Comparison of ENCODE assay signal across 6 cellular contexts in genomic region chr16:30369091-30369937, GRCh38. TPM values are rescaled to one million over a fixed set of nuclear protein-coding genes. Genes with fewer than 3 reads are reported as not detected.
DNase-seq lines count a peak whose midpoint lies in the region; ATAC-seq, FAIRE-seq and TF ChIP-seq lines count a peak whose summit lies in the region.

No MANE protein-coding gene starts in this region.

- H3K36me3 ChIP-seq in HUES64 (ENCODE audit: insufficient read depth, low read length) (peaks cover 11% of the 10 kb centered on the region; the same call in 1 of the 2 replicates), GM12878 (ENCODE audit: control insufficient read depth in 2 of 2, insufficient read depth in 2 of 2, low read length in 1 of 2) (peaks cover 2 to 4% of the 10 kb centered on the region in 2 experiments; a peak in 2 of 4 replicates)

- H3K4me1 ChIP-seq in HUES64 (ENCODE audit: insufficient read depth, low read length) (no peaks in the 10 kb centered on the region), GM12878 (ENCODE audit: control insufficient read depth, insufficient read depth, low read length) (peaks cover 16% of the 10 kb centered on the region)

- RAD21 ChIA-PET in GM12878 (lab: Charles Lee; ENCODE audit: unreplicated experiment), result interaction anchor here (0.6 to 3.8 kb wide), 7 partner anchors 9 to 260 kb away, joined by 3 to 33 read pairs (median 5); partner anchors contain the start of genes CD2BP2, SEPTIN1, ZNF747 and ZNF771

- H3K4me1 Mint-ChIP-seq in nephron, result peaks cover 43% of the 10 kb centered on the region

- peaks cover 23% of the 10 kb centered on the region for H3K36me3 Mint-ChIP-seq in nephron (ENCODE audit: low read depth)

- peak overlapping the region in 1 of 3 experiments; percentile 68 for H3K27ac Mint-ChIP-seq in nephron

- intact Hi-C loops in GM12878 (cut with micrococcal nuclease; ENCODE audit: unreplicated experiment), result no loop called here

- no peak for FAIRE-seq in GM12878 (lab: Jason Lieb, UNC)

- peaks cover 14% of the 10 kb centered on the region for H4K20me1 ChIP-seq in GM12878 (ENCODE audit: control insufficient read depth, insufficient read depth)

- TF ChIP-seq EP300 in GM12878 (IDR thresholded peaks at IDR 0.05; ENCODE audit: borderline replicate concordance in 1 of 2, control insufficient read depth in 1 of 2, low read depth in 2 of 2, low read length in 2 of 2), result no peak

- H3K27me3 ChIP-seq in HUES64 (ENCODE audit: insufficient read depth, low read length) (no peaks in the 10 kb centered on the region), GM12878 (replicated peaks in 1 of 2; ENCODE audit: control insufficient read depth in 2 of 2, insufficient read depth in 2 of 2, low read length in 1 of 2) (no peaks in the 10 kb centered on the region)

- ATAC-seq in GM12878 (no peak), GM19351 (IDR thresholded peaks at IDR 0.05; ENCODE audit: unreplicated experiment) (no peak), HG02678 (IDR thresholded peaks at IDR 0.05; ENCODE audit: unreplicated experiment) (no peak)

- H3K9me3 Mint-ChIP-seq in nephron, result no peaks in the 10 kb centered on the region

- peak overlapping the region; percentile 43 for H3K9ac ChIP-seq in HUES64 (ENCODE audit: low read depth, low read length)
- H3K9ac ChIP-seq in GM12878 (ENCODE audit: control insufficient read depth, insufficient read depth, low read length), result peak overlapping the region; percentile 86

- no peak for TF ChIP-seq RAD21 in GM12878 (IDR thresholded peaks at IDR 0.05; ENCODE audit: insufficient read depth, low read depth, low read length)

- no TSS peak for BruUV-seq in GM12878 (replicated peaks; lab: Mats Ljungman, UMichigan)

- H3K4me3 ChIP-seq in HUES64 (ENCODE audit: low read length) (peak overlapping the region; percentile 69), GM12878 (peak overlapping the region; percentile 97)

- in situ Hi-C loops in GM12878 (cut with MboI), result no loop called here

- TF ChIP-seq CTCF in GM12878 (IDR thresholded peaks at IDR 0.05 in 2 of 3, conservative IDR thresholded peaks at IDR 0.05 in 1 of 3; ENCODE audit: control insufficient read depth in 2 of 3, extremely low read depth in 1 of 3, insufficient read depth in 1 of 3, low read depth in 3 of 3, low read length in 3 of 3) (no peak), nephron (IDR thresholded peaks at IDR 0.05; ENCODE audit: unreplicated experiment in 3 of 3) (no peak)

- H3K79me2 ChIP-seq in GM12878 (ENCODE audit: control insufficient read depth, insufficient read depth, low read length), result peaks cover 35% of the 10 kb centered on the region

- TF ChIP-seq POLR2A in GM12878 (IDR thresholded peaks at IDR 0.05; ENCODE audit: low read depth, low read length), result no peak

- WGBS in HUES64, result 11% methylated on average over 45 of the region's 45 CpGs
- under 1% methylated on average over 33 of the region's 45 CpGs for WGBS in GM12878 (ENCODE audit: insufficient coverage, insufficient replicate concordance, low lambda C conversion rate, missing lambda C conversion rate)

- SMC1A ChIA-PET in GM12878 (lab: Charles Lee; ENCODE audit: uncharacterized antibody, unreplicated experiment), result interaction anchor here (1.1 to 3.5 kb wide), 4 partner anchors 12 to 39 kb away, joined by 4 to 15 read pairs (median 4); partner anchors contain the start of genes CD2BP2 and ZNF771

- DNase-seq in GM12878 (ENCODE audit: low read depth, low spot score) (no peak), dedifferentiated amniotic fluid mesenchymal stem cell (ENCODE audit: extremely low spot score) (no peak)

- H2AFZ ChIP-seq in GM12878 (ENCODE audit: control insufficient read depth, low read depth, low read length), result no peak overlapping the region

- H3K27ac ChIP-seq in HUES64 (ENCODE audit: low read depth, low read length) (no peak overlapping the region; the same call in 1 of the 2 replicates), GM12878 (ENCODE audit: control insufficient read depth, insufficient read depth) (peak overlapping the region; percentile 64)

- POLR2A ChIA-PET in GM12878 (lab: Charles Lee), result interaction anchor here (0.7 to 2.1 kb wide), 8 partner anchors 9 to 263 kb away, joined by 3 to 8 read pairs (median 4); partner anchors contain the start of gene DCTPP1

- no peaks in the 10 kb centered on the region for H3K9me3 ChIP-seq in HUES64 (ENCODE audit: insufficient read depth, low read depth, low read length)
- no peaks in the 10 kb centered on the region for H3K9me3 ChIP-seq in GM12878 (replicated peaks; ENCODE audit: control insufficient read depth, insufficient read depth, low read length)

- H3K4me2 ChIP-seq in GM12878 (ENCODE audit: control insufficient read depth, insufficient read depth), result peak overlapping the region; percentile 98

- peak overlapping the region; percentile 91 to 94 (median 92) for H3K4me3 Mint-ChIP-seq in nephron

- no peaks in the 10 kb centered on the region for H3K27me3 Mint-ChIP-seq in nephron (ENCODE audit: low read depth)

- CTCF ChIA-PET in GM12878 (lab: Yijun Ruan, JAX), result interaction anchor here (0.6 to 9.0 kb wide), 8 partner anchors 13 to 277 kb away, joined by 3 to 70 read pairs (median 4); partner anchors contain the start of gene ZNF771

RNA-seq across cellular contexts. Expression of gene TBC1D10B, which starts 1.0 kb away (rescaled TPM):
- 19.3 TPM for polyA plus RNA-seq in HUES64 (2013, experiment 1 of 2)
- polyA plus RNA-seq in HUES64 (2013, experiment 2 of 2), result 19.7 TPM
- 28.6 and 35.9 TPM in 2 replicates for total RNA-seq in GM12878 (2013; cell fraction: nucleolus; rRNA removed)
- total RNA-seq in GM12878 (2014; rRNA removed) (19.5 and 25.5 TPM in 2 replicates), GM12878 (2014; rRNA removed; fragmentation: Illumina TruSeq; extraction: Trizol) (11.5 TPM in 2 replicates), GM12878 (2021) (44.0 and 51.2 TPM in 2 replicates)
- 10.4 TPM for polyA plus RNA-seq in GM12878 (2011; ENCODE audit: low read depth)
- polyA plus RNA-seq in GM12878 (2011; rRNA removed) (6.4 and 11.4 TPM in 2 replicates), GM12878 (2014; fragmentation: Illumina TruSeq; extraction: Trizol) (15.7 and 19.0 TPM in 2 replicates), GM12878 (2014; fragmentation: Nextera tagmentation; extraction: Ambion mirVana) (1 to 10 TPM; 2.2 to 4.4 TPM), GM12878 (2014; rRNA removed) (26.2 and 30.7 TPM in 2 replicates), GM12878 (2016; fragmentation: Nextera tagmentation; extraction: Ambion mirVana) (10 to 100 TPM in 1 of 2 experiments, 1 to 10 TPM in 1; 6.9 to 11.6 TPM)
- 26.7 and 26.8 TPM in 2 replicates for polyA plus RNA-seq in GM12878 (2011; cell fraction: cytosol; rRNA removed)
- polyA plus RNA-seq in GM12878 (2011; cell fraction: nucleus; rRNA removed), result 32.0 and 43.5 TPM in 2 replicates
- polyA plus RNA-seq in GM12878 (2012), result 22.9 and 23.4 TPM in 2 replicates
- 18.4 and 31.1 TPM in 2 replicates for polyA minus RNA-seq in GM12878 (2011; rRNA and poly(A)+ RNA removed)
- 17.8 and 19.3 TPM in 2 replicates for polyA minus RNA-seq in GM12878 (2011; cell fraction: cytosol; rRNA and poly(A)+ RNA removed)
- 7.6 and 18.6 TPM in 2 replicates for polyA minus RNA-seq in GM12878 (2011; cell fraction: nucleus; rRNA and poly(A)+ RNA removed)

RNA-seq across cellular contexts. Expression of gene MYL11, which starts 5.3 kb away (rescaled TPM):
- polyA plus RNA-seq in HUES64 (2013, experiment 1 of 2), result 1.2 TPM
- polyA plus RNA-seq in HUES64 (2013, experiment 2 of 2), result 3.0 TPM
- not detected in 2 replicates for total RNA-seq in GM12878 (2013; cell fraction: nucleolus; rRNA removed)
- total RNA-seq in GM12878 (2014; rRNA removed) (not detected in 2 replicates), GM12878 (2014; rRNA removed; fragmentation: Illumina TruSeq; extraction: Trizol) (not detected in 2 replicates), GM12878 (2021) (not detected in 2 replicates)
- polyA plus RNA-seq in GM12878 (2011; ENCODE audit: low read depth), result not detected
- polyA plus RNA-seq in GM12878 (2011; rRNA removed) (0.61 TPM in 1 of 2 replicates, not detected in the other), GM12878 (2014; fragmentation: Illumina TruSeq; extraction: Trizol) (1.2 TPM in 1 of 2 replicates, not detected in the other), GM12878 (2014; fragmentation: Nextera tagmentation; extraction: Ambion mirVana) (under 1 TPM in 1 of 2 experiments, not detected in 1; 0.79 TPM), GM12878 (2014; rRNA removed) (0.19 and 2.5 TPM in 2 replicates), GM12878 (2016; fragmentation: Nextera tagmentation; extraction: Ambion mirVana) (under 1 TPM in 1 of 2 experiments, not detected in 1; 0.33 TPM)
- 0.50 TPM in 1 of 2 replicates, not detected in the other for polyA plus RNA-seq in GM12878 (2011; cell fraction: cytosol; rRNA removed)
- polyA plus RNA-seq in GM12878 (2011; cell fraction: nucleus; rRNA removed), result not detected in 2 replicates
- polyA plus RNA-seq in GM12878 (2012), result 0.96 TPM in 1 of 2 replicates, not detected in the other
- not detected in 2 replicates for polyA minus RNA-seq in GM12878 (2011; rRNA and poly(A)+ RNA removed)
- polyA minus RNA-seq in GM12878 (2011; cell fraction: cytosol; rRNA and poly(A)+ RNA removed), result not detected in 2 replicates
- polyA minus RNA-seq in GM12878 (2011; cell fraction: nucleus; rRNA and poly(A)+ RNA removed), result not detected in 2 replicates

RNA-seq across cellular contexts. Expression of gene SEPTIN1, which starts 13.0 kb away (rescaled TPM):
- 0.65 TPM for polyA plus RNA-seq in HUES64 (2013, experiment 1 of 2)
- 2.0 TPM for polyA plus RNA-seq in HUES64 (2013, experiment 2 of 2)
- 58.7 and 62.2 TPM in 2 replicates for total RNA-seq in GM12878 (2013; cell fraction: nucleolus; rRNA removed)
- 85.4 and 89.7 TPM in 2 replicates for total RNA-seq in GM12878 (2014; rRNA removed)
- total RNA-seq in GM12878 (2014; rRNA removed; fragmentation: Illumina TruSeq; extraction: Trizol), result 47.7 and 52.6 TPM in 2 replicates
- total RNA-seq in GM12878 (2021), result 124 and 125 TPM in 2 replicates
- 39.5 TPM for polyA plus RNA-seq in GM12878 (2011; ENCODE audit: low read depth)
- polyA plus RNA-seq in GM12878 (2011; rRNA removed), result 42.5 and 62.5 TPM in 2 replicates
- polyA plus RNA-seq in GM12878 (2011; cell fraction: cytosol; rRNA removed), result 104 and 113 TPM in 2 replicates
- polyA plus RNA-seq in GM12878 (2011; cell fraction: nucleus; rRNA removed), result 234 and 279 TPM in 2 replicates
- 90.6 and 97.1 TPM in 2 replicates for polyA plus RNA-seq in GM12878 (2012)
- polyA plus RNA-seq in GM12878 (2014; fragmentation: Illumina TruSeq; extraction: Trizol), result 85.0 and 130 TPM in 2 replicates
- polyA plus RNA-seq in GM12878 (2014; fragmentation: Nextera tagmentation; extraction: Ambion mirVana), result 10 to 100 TPM in 1 of 2 experiments, 1 to 10 TPM in 1; 2.8 to 16.0 TPM
- polyA plus RNA-seq in GM12878 (2014; rRNA removed), result 98.4 and 124 TPM in 2 replicates
- 100 to 1,000 TPM; 147 to 153 TPM for polyA plus RNA-seq in GM12878 (2016; fragmentation: Nextera tagmentation; extraction: Ambion mirVana)
- 45.6 and 80.6 TPM in 2 replicates for polyA minus RNA-seq in GM12878 (2011; rRNA and poly(A)+ RNA removed)
- polyA minus RNA-seq in GM12878 (2011; cell fraction: cytosol; rRNA and poly(A)+ RNA removed), result 16.0 and 19.1 TPM in 2 replicates
- 27.7 and 42.4 TPM in 2 replicates for polyA minus RNA-seq in GM12878 (2011; cell fraction: nucleus; rRNA and poly(A)+ RNA removed)

RNA-seq across cellular contexts. Expression of gene CD2BP2, which starts 14.2 kb away (rescaled TPM):
- 34.4 TPM for polyA plus RNA-seq in HUES64 (2013, experiment 1 of 2)
- 28.2 TPM for polyA plus RNA-seq in HUES64 (2013, experiment 2 of 2)
- 26.2 and 26.6 TPM in 2 replicates for total RNA-seq in GM12878 (2013; cell fraction: nucleolus; rRNA removed)
- total RNA-seq in GM12878 (2014; rRNA removed) (25.1 and 27.9 TPM in 2 replicates), GM12878 (2014; rRNA removed; fragmentation: Illumina TruSeq; extraction: Trizol) (26.5 and 29.3 TPM in 2 replicates), GM12878 (2021) (47.9 and 52.8 TPM in 2 replicates)
- 12.0 TPM for polyA plus RNA-seq in GM12878 (2011; ENCODE audit: low read depth)
- polyA plus RNA-seq in GM12878 (2011; rRNA removed) (36.7 and 46.6 TPM in 2 replicates), GM12878 (2014; fragmentation: Illumina TruSeq; extraction: Trizol) (26.8 and 33.3 TPM in 2 replicates), GM12878 (2014; fragmentation: Nextera tagmentation; extraction: Ambion mirVana) (1 to 10 TPM; 3.3 to 5.5 TPM), GM12878 (2014; rRNA removed) (34.3 and 35.8 TPM in 2 replicates), GM12878 (2016; fragmentation: Nextera tagmentation; extraction: Ambion mirVana) (10 to 100 TPM; 44.5 to 46.0 TPM)
- polyA plus RNA-seq in GM12878 (2011; cell fraction: cytosol; rRNA removed), result 35.0 and 46.2 TPM in 2 replicates
- polyA plus RNA-seq in GM12878 (2011; cell fraction: nucleus; rRNA removed), result 87.1 and 99.3 TPM in 2 replicates
- polyA plus RNA-seq in GM12878 (2012), result 27.1 and 34.5 TPM in 2 replicates
- polyA minus RNA-seq in GM12878 (2011; rRNA and poly(A)+ RNA removed), result 12.2 and 21.0 TPM in 2 replicates
- 6.5 and 8.0 TPM in 2 replicates for polyA minus RNA-seq in GM12878 (2011; cell fraction: cytosol; rRNA and poly(A)+ RNA removed)
- 13.1 and 20.2 TPM in 2 replicates for polyA minus RNA-seq in GM12878 (2011; cell fraction: nucleus; rRNA and poly(A)+ RNA removed)

RNA-seq across cellular contexts. Expression of gene ZNF48, which starts 25.9 kb away (rescaled TPM):
- 40.2 TPM for polyA plus RNA-seq in HUES64 (2013, experiment 1 of 2)
- 36.1 TPM for polyA plus RNA-seq in HUES64 (2013, experiment 2 of 2)
- total RNA-seq in GM12878 (2013; cell fraction: nucleolus; rRNA removed), result 11.9 and 12.6 TPM in 2 replicates
- total RNA-seq in GM12878 (2014; rRNA removed), result 10.5 and 10.6 TPM in 2 replicates
- total RNA-seq in GM12878 (2014; rRNA removed; fragmentation: Illumina TruSeq; extraction: Trizol), result 6.4 and 6.6 TPM in 2 replicates
- 11.1 and 12.0 TPM in 2 replicates for total RNA-seq in GM12878 (2021)
- 2.0 TPM for polyA plus RNA-seq in GM12878 (2011; ENCODE audit: low read depth)
- 3.2 and 4.0 TPM in 2 replicates for polyA plus RNA-seq in GM12878 (2011; rRNA removed)
- polyA plus RNA-seq in GM12878 (2011; cell fraction: cytosol; rRNA removed), result 5.7 and 5.9 TPM in 2 replicates
- 7.3 and 8.5 TPM in 2 replicates for polyA plus RNA-seq in GM12878 (2011; cell fraction: nucleus; rRNA removed)
- 3.8 and 4.6 TPM in 2 replicates for polyA plus RNA-seq in GM12878 (2012)
- polyA plus RNA-seq in GM12878 (2014; fragmentation: Illumina TruSeq; extraction: Trizol), result 1.3 and 4.5 TPM in 2 replicates
- polyA plus RNA-seq in GM12878 (2014; fragmentation: Nextera tagmentation; extraction: Ambion mirVana), result 1 to 10 TPM in 1 of 2 experiments, under 1 TPM in 1; 0.14 to 1.0 TPM
- polyA plus RNA-seq in GM12878 (2014; rRNA removed), result 7.0 and 8.6 TPM in 2 replicates
- polyA plus RNA-seq in GM12878 (2016; fragmentation: Nextera tagmentation; extraction: Ambion mirVana), result 1 to 10 TPM in 1 of 2 experiments, under 1 TPM in 1; 0.88 to 1.2 TPM
- 5.3 and 8.5 TPM in 2 replicates for polyA minus RNA-seq in GM12878 (2011; rRNA and poly(A)+ RNA removed)
- polyA minus RNA-seq in GM12878 (2011; cell fraction: cytosol; rRNA and poly(A)+ RNA removed), result 2.8 and 3.8 TPM in 2 replicates
- 4.7 and 6.3 TPM in 2 replicates for polyA minus RNA-seq in GM12878 (2011; cell fraction: nucleus; rRNA and poly(A)+ RNA removed)
